10 cellular contexts compared by ENCODE assay signal in the genomic region with DNA sequence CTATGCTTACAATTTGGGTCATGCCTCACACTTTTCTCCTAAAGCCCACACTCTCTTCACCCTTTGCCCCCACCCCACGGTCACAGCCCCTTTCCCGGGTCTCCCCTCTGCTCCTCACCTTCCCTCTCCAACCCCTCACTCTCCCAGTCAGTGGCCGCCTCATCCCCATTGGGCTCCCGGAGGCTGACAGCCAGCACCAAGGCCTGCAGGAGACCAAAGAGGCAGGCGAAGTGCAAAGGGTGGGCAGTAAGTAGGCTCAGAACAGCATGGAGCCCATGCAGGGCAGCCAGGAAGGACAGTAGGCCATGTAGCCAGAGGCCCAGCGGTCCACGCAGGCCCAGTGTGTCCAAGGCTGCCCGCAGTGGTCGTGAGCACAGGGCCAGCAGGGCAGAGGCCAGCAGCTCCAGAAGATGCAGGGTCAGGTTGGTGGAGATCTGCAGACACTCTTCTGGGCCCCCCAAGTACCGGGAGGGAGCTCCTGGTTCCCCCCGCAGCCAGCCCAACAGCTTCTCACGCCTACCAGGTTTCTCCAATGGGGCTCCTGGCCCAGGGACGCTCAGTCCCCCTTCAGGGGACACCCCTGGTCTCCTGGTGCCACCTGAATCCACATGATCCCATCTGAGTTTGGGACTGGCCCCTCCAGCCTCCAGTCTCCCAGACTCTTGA. TPM values are rescaled to one million over a fixed set of nuclear protein-coding genes. Genes with fewer than 3 reads are reported as not detected.
DNase-seq lines count a peak whose midpoint lies in the region; ATAC-seq and TF ChIP-seq lines count a peak whose summit lies in the region.
"Had no signal": no experiment of that assay in that cellular context is flagged by ENCODE, and none has a peak within 500 bp of the region (broad histone marks: within the 10 kb centered on the region; RNA-seq: fewer than 3 reads in every experiment).

No MANE protein-coding gene starts in this region.

- H4K5ac ChIP-seq in mesendoderm (ENCODE audit: low read length) = no peak overlapping the region

- H3K4me2 ChIP-seq in mesendoderm (ENCODE audit: low read length) = peak overlapping the region; percentile 75

- H4K8ac ChIP-seq in mesendoderm (ENCODE audit: low read depth, low read length) = no peak overlapping the region

- no peaks in the 10 kb centered on the region for H3K9me3 ChIP-seq in cardiac muscle cell (ENCODE audit: low read depth)
- H3K9me3 ChIP-seq in body of pancreas = no peaks in the 10 kb centered on the region
- H3K9me3 ChIP-seq in upper lobe of left lung = no peaks in the 10 kb centered on the region

- H3K79me1 ChIP-seq in mesendoderm (ENCODE audit: low read length) = peaks cover 23% of the 10 kb centered on the region

- peaks cover 23% of the 10 kb centered on the region for H3K4me1 ChIP-seq in cardiac muscle cell (ENCODE audit: low read depth)
- peaks cover 59% of the 10 kb centered on the region for H3K4me1 ChIP-seq in body of pancreas
- peaks cover 8% of the 10 kb centered on the region for H3K4me1 ChIP-seq in mesendoderm (ENCODE audit: control insufficient read depth, low read depth, low read length)
- H3K4me1 ChIP-seq in upper lobe of left lung = peaks cover 41 to 64% (median 48%) of the 10 kb centered on the region in 4 donors

- H2BK15ac ChIP-seq in mesendoderm (replicated peaks; ENCODE audit: low read depth) = no peak overlapping the region

- no peak for ATAC-seq in Right ventricle myocardium inferior
- ATAC-seq in body of pancreas = no peak
- ATAC-seq in upper lobe of left lung (ENCODE audit: low FRiP score in 2 of 2) = no peak
- no peak for ATAC-seq in HG03039 (IDR thresholded peaks at IDR 0.05; ENCODE audit: unreplicated experiment)

- 55 to 73% methylated on average over 7 to 11 of the region's 13 CpGs for WGBS in body of pancreas, 2 donors
- no CpG with 5 or more reads among the region's 13 CpGs for WGBS in mesendoderm (ENCODE audit: extremely low coverage, insufficient coverage, low lambda C conversion rate)
- 80 to 87% methylated on average over 8 to 13 of the region's 13 CpGs for WGBS in upper lobe of left lung, 2 donors

- H3K56ac ChIP-seq in mesendoderm (ENCODE audit: low read length) = peak overlapping the region; percentile 61

- H3K4me3 ChIP-seq in cardiac muscle cell (peak overlapping the region; percentile 79), body of pancreas (peak overlapping the region; percentile 44 to 81), mesendoderm (ENCODE audit: low read length) (no peak overlapping the region), upper lobe of left lung (peak overlapping the region; percentile 64 to 92 (median 64))

- peaks cover 26% of the 10 kb centered on the region for H3K79me2 ChIP-seq in mesendoderm (ENCODE audit: control insufficient read depth, insufficient read depth, low read length)

- no peak overlapping the region for H3K18ac ChIP-seq in mesendoderm (ENCODE audit: low read length)

- no peak overlapping the region for H3K23ac ChIP-seq in mesendoderm (ENCODE audit: low read length)

- peak overlapping the region; percentile 79 for H3K9ac ChIP-seq in mesendoderm (ENCODE audit: low read length)

- H3K4ac ChIP-seq in mesendoderm (ENCODE audit: low read depth, low read length) = no peak overlapping the region

- TF ChIP-seq POLR2A in body of pancreas (IDR thresholded peaks at IDR 0.05) = no peak
- no peak for TF ChIP-seq POLR2A in upper lobe of left lung (IDR thresholded peaks at IDR 0.05)

- H3K27me3 ChIP-seq in cardiac muscle cell = no peaks in the 10 kb centered on the region
- no peaks in the 10 kb centered on the region for H3K27me3 ChIP-seq in body of pancreas
- no peaks in the 10 kb centered on the region for H3K27me3 ChIP-seq in mesendoderm (ENCODE audit: insufficient read depth, low read length, poor library complexity)
- no peaks in the 10 kb centered on the region for H3K27me3 ChIP-seq in upper lobe of left lung

- H3K36me3 ChIP-seq in cardiac muscle cell (no peaks in the 10 kb centered on the region), body of pancreas (replicated peaks in 1 of 2; ENCODE audit: insufficient read depth in 1 of 2, low read depth in 2 of 2) (peaks cover 0 to 5% of the 10 kb centered on the region in 2 donors), mesendoderm (ENCODE audit: control insufficient read depth, insufficient read depth, low read length) (no peaks in the 10 kb centered on the region), upper lobe of left lung (peaks cover 0 to 46% (median 17%) of the 10 kb centered on the region in 4 donors)

- intact Hi-C loops in Right ventricle myocardium inferior (cut with DNase I) = no loop called here
- intact Hi-C loops in body of pancreas (cut with DNase I) = no loop called here

- no peak overlapping the region for H2BK120ac ChIP-seq in mesendoderm (ENCODE audit: low read depth, low read length)

- peak overlapping the region; percentile 88 for H3K27ac ChIP-seq in cardiac muscle cell
- H3K27ac ChIP-seq in body of pancreas = peak overlapping the region in 3 of 4 donors; percentile 85 to 89 (median 86)
- H3K27ac ChIP-seq in mesendoderm (ENCODE audit: low read depth, low read length) = no peak overlapping the region
- peak overlapping the region; percentile 84 to 97 (median 90) for H3K27ac ChIP-seq in upper lobe of left lung

- no peak overlapping the region for H2AK5ac ChIP-seq in mesendoderm (ENCODE audit: low read length)

- TF ChIP-seq CTCF in cardiac muscle cell (IDR thresholded peaks at IDR 0.05; ENCODE audit: low read depth, low read length) (no peak), body of pancreas (IDR thresholded peaks at IDR 0.05) (no peak), upper lobe of left lung (IDR thresholded peaks at IDR 0.05) (no peak)

- H2BK5ac ChIP-seq in mesendoderm (ENCODE audit: low read length) = no peak overlapping the region

- no peak for DNase-seq in cardiac muscle cell (ENCODE audit: low read depth in 1 of 2, low spot score in 1 of 2)
- no peak for DNase-seq in Right ventricle myocardium inferior (ENCODE audit: missing footprints)
- DNase-seq in body of pancreas = no peak
- DNase-seq in mesendoderm = no peak
- no peak for DNase-seq in upper lobe of left lung
- DNase-seq in A172 (ENCODE audit: low spot score) = no peak
- DNase-seq in NCI-H2227 treated with DMSO at 0.1 percent for 48 hours (lab: John Stamatoyannopoulos, UW) = no peak
- DNase-seq: activated CD4-positive, alpha-beta T cell treated with anti-CD3 and anti-CD28 coated beads for 1 hour; DMS79 had no signal

- TF ChIP-seq EP300 in upper lobe of left lung (IDR thresholded peaks at IDR 0.05) = no peak

RNA-seq across cellular contexts. Expression of gene C6orf47, which starts 1.5 kb away (rescaled TPM):
- total RNA-seq in cardiac muscle cell (24.5 and 27.4 TPM in 2 replicates), Right ventricle myocardium inferior (17.0 TPM), body of pancreas (10 to 100 TPM; 15.8 to 22.1 TPM), upper lobe of left lung (10 to 100 TPM; 25.0 to 30.1 (median 28.4) TPM)
- polyA plus RNA-seq in cardiac muscle cell = 22.0 and 29.2 TPM in 2 replicates
- 7.4 TPM for polyA plus RNA-seq in mesendoderm (2013, experiment 1 of 2)
- 7.6 TPM for polyA plus RNA-seq in mesendoderm (2013, experiment 2 of 2)
- total RNA-seq in A172 (2014; rRNA removed; shearing (Covaris generic)) = 15.9 and 22.0 TPM in 2 replicates

RNA-seq across cellular contexts. Expression of gene APOM, which starts 3.4 kb away (rescaled TPM):
- total RNA-seq in cardiac muscle cell = 2.3 and 2.5 TPM in 2 replicates
- 2.5 and 3.5 TPM in 2 replicates for polyA plus RNA-seq in cardiac muscle cell
- total RNA-seq in Right ventricle myocardium inferior = 0.87 TPM
- 1 to 10 TPM in 1 of 2 donors, not detected in 1; 1.6 TPM for total RNA-seq in body of pancreas
- polyA plus RNA-seq in mesendoderm (2013, experiment 1 of 2) = 3.3 TPM
- polyA plus RNA-seq in mesendoderm (2013, experiment 2 of 2) = 3.5 TPM
- 1 to 10 TPM in 5 of 6 donors, under 1 TPM in 1; 0.89 to 4.3 (median 2.1) TPM for total RNA-seq in upper lobe of left lung
- 2.0 and 4.2 TPM in 2 replicates for total RNA-seq in A172 (2014; rRNA removed; shearing (Covaris generic))

RNA-seq across cellular contexts. Expression of gene GPANK1, which starts 5.7 kb away (rescaled TPM):
- total RNA-seq in cardiac muscle cell (28.8 and 36.2 TPM in 2 replicates), Right ventricle myocardium inferior (17.1 TPM), body of pancreas (10 to 100 TPM in 1 of 2 donors, 1 to 10 TPM in 1; 8.9 to 10.9 TPM), upper lobe of left lung (10 to 100 TPM; 12.0 to 45.1 (median 16.6) TPM)
- polyA plus RNA-seq in cardiac muscle cell = 27.5 and 37.2 TPM in 2 replicates
- 51.9 TPM for polyA plus RNA-seq in mesendoderm (2013, experiment 1 of 2)
- 51.4 TPM for polyA plus RNA-seq in mesendoderm (2013, experiment 2 of 2)
- total RNA-seq in A172 (2014; rRNA removed; shearing (Covaris generic)) = 9.5 and 13.2 TPM in 2 replicates

RNA-seq across cellular contexts. Expression of gene BAG6, which starts 6.7 kb away (rescaled TPM):
- total RNA-seq in cardiac muscle cell (494 and 510 TPM in 2 replicates), Right ventricle myocardium inferior (260 TPM), body of pancreas (100 to 1,000 TPM; 101 to 128 TPM), upper lobe of left lung (100 to 1,000 TPM; 190 to 421 (median 294) TPM)
- polyA plus RNA-seq in cardiac muscle cell = 115 TPM in 2 replicates
- 167 TPM for polyA plus RNA-seq in mesendoderm (2013, experiment 1 of 2)
- polyA plus RNA-seq in mesendoderm (2013, experiment 2 of 2) = 166 TPM
- total RNA-seq in A172 (2014; rRNA removed; shearing (Covaris generic)) = 176 and 186 TPM in 2 replicates

RNA-seq across cellular contexts. Expression of gene CSNK2B, which starts 6.8 kb away (rescaled TPM):
- total RNA-seq in cardiac muscle cell (310 and 375 TPM in 2 replicates), Right ventricle myocardium inferior (97.3 TPM), body of pancreas (100 to 1,000 TPM in 1 of 2 donors, 10 to 100 TPM in 1; 98.2 to 100 TPM), upper lobe of left lung (100 to 1,000 TPM; 105 to 172 (median 130) TPM)
- 277 and 280 TPM in 2 replicates for polyA plus RNA-seq in cardiac muscle cell
- polyA plus RNA-seq in mesendoderm (2013, experiment 1 of 2) = 302 TPM
- polyA plus RNA-seq in mesendoderm (2013, experiment 2 of 2) = 314 TPM
- total RNA-seq in A172 (2014; rRNA removed; shearing (Covaris generic)) = 263 and 282 TPM in 2 replicates
